ENCODE assay signal across 8 cellular contexts in the genomic region with DNA sequence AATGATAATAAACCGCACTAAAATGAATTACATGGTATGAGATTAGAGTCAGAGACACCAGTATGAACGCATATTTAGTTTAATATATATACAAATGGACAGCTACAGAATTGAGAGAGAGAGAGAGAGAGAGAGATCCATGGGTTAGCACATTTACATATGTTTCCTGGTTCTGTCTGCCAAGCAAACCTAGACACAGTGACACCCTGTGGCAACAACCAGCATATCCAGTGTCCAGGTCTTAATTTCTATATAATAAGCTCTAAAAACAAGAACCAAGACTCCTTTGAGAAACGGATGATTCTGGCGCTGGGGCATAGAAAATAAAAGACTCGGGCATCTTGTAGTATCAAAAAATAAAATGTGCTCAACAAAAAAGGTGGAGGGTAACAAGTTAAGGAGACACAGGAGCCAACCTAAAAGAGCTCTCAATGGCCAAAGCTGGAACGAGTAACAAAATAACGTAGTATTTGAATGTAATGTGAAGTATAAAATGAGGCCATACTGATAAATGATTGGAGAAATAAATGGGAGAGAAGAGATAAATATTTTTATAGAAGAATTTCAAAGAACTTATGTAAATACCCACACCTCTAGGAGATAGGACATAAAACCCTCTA.
DNase-seq lines count a peak whose midpoint lies in the region; ATAC-seq and TF ChIP-seq lines count a peak whose summit lies in the region.

No MANE protein-coding gene starts in this region.

- no TSS peak for BruUV-seq in OCI-LY7 (replicated peaks; lab: Mats Ljungman, UMichigan)

- no peaks in the 10 kb centered on the region for H4K20me1 ChIP-seq in OCI-LY7 (ENCODE audit: insufficient read depth, low read length)

- H3K36me3 Mint-ChIP-seq in activated naive CD4-positive, alpha-beta T cell treated with anti-CD3 and anti-CD28 coated beads, Interleukin-2, amount 50 U/mL, for 72 hours = peaks cover 0 to 4% of the 10 kb centered on the region in 2 donors

- no peak overlapping the region; the same call in 1 of the 2 replicates for H2AFZ ChIP-seq in OCI-LY7 (ENCODE audit: low read length)

- no peaks in the 10 kb centered on the region for H3K9me3 ChIP-seq in OCI-LY7 (ENCODE audit: low read length)

- CTCF ChIA-PET in OCI-LY7 (lab: Charles Lee; ENCODE audit: unreplicated experiment) = interaction anchor here (0.5 to 1.3 kb wide), 5 partner anchors 87 to 203 kb away, joined by 3 to 5 read pairs (median 3); no protein-coding TSS in a partner anchor

- no peak overlapping the region for H3K27ac Mint-ChIP-seq in activated naive CD4-positive, alpha-beta T cell treated with anti-CD3 and anti-CD28 coated beads, Interleukin-2, amount 50 U/mL, for 72 hours

- peaks cover 4% of the 10 kb centered on the region for H3K4me1 ChIP-seq in OCI-LY7 (ENCODE audit: insufficient read depth, low read length, poor library complexity, severe bottlenecking)

- peak; percentile 90 for TF ChIP-seq CTCF in OCI-LY7 (conservative IDR thresholded peaks at IDR 0.05; ENCODE audit: low read length)

- no peak overlapping the region for H3K4me2 ChIP-seq in OCI-LY7 (ENCODE audit: low read length)

- H3K36me3 ChIP-seq in OCI-LY7 (ENCODE audit: insufficient read depth, low read length) = no peaks in the 10 kb centered on the region

- DNase-seq in EH (ENCODE audit: low read depth) = peak; percentile 66
- DNase-seq in OCI-LY7 (ENCODE audit: low spot score) = peak; percentile 74
- no peak for DNase-seq in activated naive CD4-positive, alpha-beta T cell treated with anti-CD3 and anti-CD28 coated beads, Interleukin-2, amount 50 U/mL, for 72 hours (ENCODE audit: low spot score in 2 of 2)
- DNase-seq in hippocampal formation (lab: John Stamatoyannopoulos, UW) = peak; percentile 4 to 10
- DNase-seq in stimulated activated CD4-positive, alpha-beta T cell treated with anti-CD3 and anti-CD28 coated beads, Interleukin-2, amount 100 ng/mL, for 48 hours = peak; percentile 23 to 33

- ATAC-seq in GM21360 (IDR thresholded peaks at IDR 0.05; ENCODE audit: unreplicated experiment) = peak; percentile 75
- peak; percentile 86 for ATAC-seq in HG03571 (IDR thresholded peaks at IDR 0.05; ENCODE audit: unreplicated experiment)
- ATAC-seq in activated naive CD4-positive, alpha-beta T cell treated with anti-CD3 and anti-CD28 coated beads, Interleukin-2, amount 50 U/mL, for 72 hours = peak; percentile 52 to 74
- no peak for ATAC-seq in GM18861 (IDR thresholded peaks at IDR 0.05; ENCODE audit: unreplicated experiment)

- no peak overlapping the region for H3K27ac ChIP-seq in OCI-LY7 (ENCODE audit: low read depth, low read length, poor library complexity, severe bottlenecking)

- intact Hi-C loops in OCI-LY7 (cut with micrococcal nuclease; ENCODE audit: unreplicated experiment) = loop anchor here (1.0 kb wide), 1 partner anchor 201 kb away; no protein-coding TSS in a partner anchor

- no peaks in the 10 kb centered on the region for H3K79me2 ChIP-seq in OCI-LY7 (ENCODE audit: insufficient read depth, low read depth, low read length)

- POLR2A ChIA-PET in OCI-LY7 (lab: Charles Lee) = interaction anchor here (0.5 to 1.0 kb wide), 3 partner anchors 20 to 251 kb away, joined by 3 to 6 read pairs (median 3); no protein-coding TSS in a partner anchor

- H3K9me3 Mint-ChIP-seq in activated naive CD4-positive, alpha-beta T cell treated with anti-CD3 and anti-CD28 coated beads, Interleukin-2, amount 50 U/mL, for 72 hours = no peaks in the 10 kb centered on the region

- H3K4me3 ChIP-seq in OCI-LY7 (ENCODE audit: low read depth, low read length, poor library complexity, severe bottlenecking) = no peak overlapping the region

- H3K9me2 ChIP-seq in OCI-LY7 (ENCODE audit: insufficient read depth, low read length) = 0 out of 2 replicates have a peak, but pooled peaks cover 3% of the 10 kb centered on the region

Comparison
In these comparisons a context has a peak if more than half of its experiments do, and no peak if none do; other contexts are left out.
1. DNase-seq: peak in EH (single experiment), OCI-LY7 (single experiment), hippocampal formation (2 of 2) and stimulated activated CD4-positive, alpha-beta T cell treated with anti-CD3 and anti-CD28 coated beads, Interleukin-2, amount 100 ng/mL, for 48 hours (2 of 2); none in activated naive CD4-positive, alpha-beta T cell treated with anti-CD3 and anti-CD28 coated beads, Interleukin-2, amount 50 U/mL, for 72 hours (0 of 2).